Comparison of ENCODE assay signal across 24 cellular contexts in the genomic region with DNA sequence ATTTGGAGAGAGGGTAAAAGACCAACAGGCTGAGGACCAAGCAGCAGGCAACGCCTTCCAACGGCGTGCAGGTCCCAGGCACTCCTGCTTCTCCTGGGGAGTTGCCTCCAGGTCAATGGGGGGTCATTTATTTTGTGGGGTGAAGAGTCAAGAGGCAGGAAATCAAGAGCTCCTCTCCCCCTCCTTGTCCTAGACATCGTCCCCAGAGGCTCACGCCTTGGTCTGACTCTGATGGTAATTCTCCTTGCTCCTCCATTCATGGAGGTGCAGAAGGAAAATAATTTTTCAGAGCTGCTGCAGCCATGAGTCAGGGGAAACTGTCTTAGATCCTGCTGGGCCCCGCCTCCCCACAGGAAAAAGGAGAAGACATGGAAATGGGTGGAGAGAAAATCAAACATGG.
"Had no signal": no experiment of that assay in that cellular context is flagged by ENCODE, and none has a peak within 500 bp of the region (broad histone marks: within the 10 kb centered on the region; RNA-seq: fewer than 3 reads in every experiment).

No MANE protein-coding gene starts in this region.

- H3K27ac ChIP-seq: adrenal gland, ascending aorta, brain microvascular endothelial cell, colonic mucosa, testis had no signal

- DNase-seq: activated CD4-positive, alpha-beta T cell treated with anti-CD3 and anti-CD28 coated beads for 4 hours; activated CD4-positive, alpha-beta T cell treated with anti-CD3 and anti-CD28 coated beads, Interleukin-2, amount 50 U/mL, for 48 hours; activated CD4-positive, CD25-positive, alpha-beta regulatory T cell; activated CD8-positive, alpha-beta memory T cell treated with anti-CD3 and anti-CD28 coated beads, Interleukin-2, amount 50 U/mL, for 48 hours; activated naive CD4-positive, alpha-beta T cell; activated T-cell treated with anti-CD3 and anti-CD28 coated beads, Interleukin-2, amount 50 U/mL, for 4 hours; brain microvascular endothelial cell; central memory CD4-positive, alpha-beta T cell; colonic mucosa; foreskin melanocyte; nephron progenitor cell; nucleus accumbens; stimulated activated CD4-positive, alpha-beta T cell treated with anti-CD3 and anti-CD28 coated beads, Interleukin-4, amount 100 ng/mL, for 1 hour; stimulated activated naive CD4-positive, alpha-beta T cell; T-helper 17 cell; testis; trophoblast cell; uterus had no signal

- H3K4me3 ChIP-seq: adrenal gland, ascending aorta, colonic mucosa, testis, uterus had no signal

- H3K9me3 ChIP-seq: adrenal gland, ascending aorta, colonic mucosa, testis, uterus had no signal

- H3K9me3 Mint-ChIP-seq: activated T-cell treated with anti-CD3 and anti-CD28 coated beads, Interleukin-2, amount 50 U/mL, for 4 hours; activated T-helper 2 cell treated with anti-CD3 and anti-CD28 coated beads, Interferon-gamma antibody, Interleukin-2, Interleukin-4, amounts not matched to agents 10 μg/mL and 5 μg/mL and 100 μg/mL, durations not matched to agents 14 hours and 24 hours and 36 hours; memory B cell had no signal

- H3K27me3 ChIP-seq: adrenal gland, ascending aorta, brain microvascular endothelial cell, colonic mucosa, testis, uterus had no signal

- H3K27ac Mint-ChIP-seq: activated naive CD8-positive, alpha-beta T cell; activated T-helper 2 cell treated with anti-CD3 and anti-CD28 coated beads, Interferon-gamma antibody, Interleukin-2, Interleukin-4, amounts not matched to agents 10 μg/mL and 5 μg/mL and 100 μg/mL, durations not matched to agents 14 hours and 24 hours and 36 hours; memory B cell; T-helper 17 cell had no signal

- H3K4me3 Mint-ChIP-seq: activated naive CD8-positive, alpha-beta T cell; activated T-cell treated with anti-CD3 and anti-CD28 coated beads, Interleukin-2, amount 50 U/mL, for 4 hours; memory B cell; nephron progenitor cell; T-helper 17 cell had no signal

- H3K36me3 ChIP-seq: adrenal gland, ascending aorta, brain microvascular endothelial cell, colonic mucosa, uterus had no signal

- ATAC-seq: activated T-cell treated with anti-CD3 and anti-CD28 coated beads, Interleukin-2, amount 50 U/mL, for 4 hours; sciatic nerve; T-helper 17 cell had no signal

- H3K4me1 Mint-ChIP-seq: memory B cell had no signal

- H3K4me1 ChIP-seq: adrenal gland, ascending aorta, colonic mucosa, uterus had no signal

- H3K36me3 Mint-ChIP-seq: activated naive CD8-positive, alpha-beta T cell; memory B cell had no signal
